Comparison of ENCODE assay signal across 1 cellular context in the genomic region with DNA sequence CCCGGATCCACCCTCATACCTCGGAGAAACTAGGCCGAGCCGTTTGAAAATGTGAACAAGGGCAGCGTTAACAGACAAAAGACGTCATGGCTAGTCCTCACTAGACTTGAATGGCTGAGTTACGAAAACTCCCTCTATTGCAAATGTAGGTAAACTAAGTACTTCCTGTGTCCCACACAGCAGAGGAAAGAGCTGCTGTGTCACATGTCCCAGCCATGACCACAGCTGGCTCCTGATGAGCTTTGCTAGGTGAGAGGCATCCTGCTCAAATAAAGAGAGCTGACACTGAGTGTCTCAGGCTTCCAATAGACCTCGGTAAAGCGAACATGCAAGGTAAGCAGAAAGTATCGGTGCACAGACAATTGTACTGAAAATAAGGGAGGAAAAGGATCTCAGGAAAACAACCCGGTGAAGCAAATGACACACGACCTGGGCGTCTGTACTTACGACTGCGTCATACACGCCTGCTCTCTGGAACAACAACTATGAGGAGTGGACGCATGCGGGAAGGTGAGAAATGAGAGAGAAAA.
TF ChIP-seq lines count a peak whose summit lies in the region.

No MANE protein-coding gene starts in this region.

TF ChIP-seq in A549, 52 proteins besides CTCF, POLR2A, EP300 and RAD21:
- TF ChIP-seq MAFK (IDR thresholded peaks at IDR 0.05; ENCODE audit: partially characterized antibody) (peak; percentile 70), HOXB13 (CRISPR knock-in tag; IDR thresholded peaks at IDR 0.05; ENCODE audit: low read depth) (no peak)
